Comparison of ENCODE assay signal across 14 cellular contexts in genomic region chr19:5294403-5295160, GRCh38. TPM values are rescaled to one million over a fixed set of nuclear protein-coding genes. Genes with fewer than 3 reads are reported as not detected.
A peak's percentile ranks its signal among the peaks of the same experiment; 100 is the strongest.
DNase-seq lines count a peak whose midpoint lies in the region; ATAC-seq, FAIRE-seq and TF ChIP-seq lines count a peak whose summit lies in the region.
"Had no signal": no experiment of that assay in that cellular context is flagged by ENCODE, and none has a peak within 500 bp of the region (broad histone marks: within the 10 kb centered on the region; RNA-seq: fewer than 3 reads in every experiment).

No MANE protein-coding gene starts in this region.

- CTCF ChIA-PET in GM12878 (lab: Yijun Ruan, JAX): no interaction called here

- no peak overlapping the region for H3K18ac ChIP-seq in mesendoderm (ENCODE audit: low read length)

- H3K79me1 ChIP-seq in mesendoderm (ENCODE audit: low read length): peaks cover 18% of the 10 kb centered on the region

- H2BK15ac ChIP-seq in mesendoderm (replicated peaks; ENCODE audit: low read depth): no peak overlapping the region

- SMC1A ChIA-PET in GM12878 (lab: Charles Lee; ENCODE audit: uncharacterized antibody, unreplicated experiment): interaction anchor here (1.6 kb wide), 1 partner anchor 27 kb away, joined by 4 read pairs; no protein-coding TSS in a partner anchor

- no peak overlapping the region for H3K4ac ChIP-seq in mesendoderm (ENCODE audit: low read depth, low read length)

- H3K27ac ChIP-seq in GM12878 (ENCODE audit: control insufficient read depth, insufficient read depth) (no peak overlapping the region), mesendoderm (ENCODE audit: low read depth, low read length) (no peak overlapping the region), thoracic aorta (no peak overlapping the region)
- H3K27ac ChIP-seq: neutrophil had no signal

- peak overlapping the region; percentile 42 for H3K56ac ChIP-seq in mesendoderm (ENCODE audit: low read length)

- TF ChIP-seq CTCF in GM12878 (IDR thresholded peaks at IDR 0.05 in 2 of 3, conservative IDR thresholded peaks at IDR 0.05 in 1 of 3; ENCODE audit: control insufficient read depth in 2 of 3, extremely low read depth in 1 of 3, insufficient read depth in 1 of 3, low read depth in 3 of 3, low read length in 3 of 3): no peak
- TF ChIP-seq CTCF in thoracic aorta (IDR thresholded peaks at IDR 0.05): no peak

- WGBS in GM12878 (ENCODE audit: insufficient coverage, insufficient replicate concordance, low lambda C conversion rate, missing lambda C conversion rate): 28% methylated on average over 22 of the region's 22 CpGs
- no CpG with 5 or more reads among the region's 22 CpGs for WGBS in mesendoderm (ENCODE audit: extremely low coverage, insufficient coverage, low lambda C conversion rate)

- no peak for TF ChIP-seq POLR2A in GM12878 (IDR thresholded peaks at IDR 0.05; ENCODE audit: low read depth, low read length)

- in situ Hi-C loops in GM12878 (cut with MboI): no loop called here

- no peak for FAIRE-seq in GM12878 (lab: Jason Lieb, UNC)

- H2AK5ac ChIP-seq in mesendoderm (ENCODE audit: low read length): no peak overlapping the region

- H3K27me3 ChIP-seq in GM12878 (replicated peaks in 1 of 2; ENCODE audit: control insufficient read depth in 2 of 2, insufficient read depth in 2 of 2, low read length in 1 of 2) (peaks cover 0 to 4% of the 10 kb centered on the region in 2 experiments; a peak in 2 of 4 replicates), mesendoderm (ENCODE audit: insufficient read depth, low read length, poor library complexity) (no peaks in the 10 kb centered on the region), thoracic aorta (replicated peaks; ENCODE audit: insufficient read depth) (no peaks in the 10 kb centered on the region)
- H3K27me3 ChIP-seq: uterus had no signal

- RAD21 ChIA-PET in GM12878 (lab: Charles Lee; ENCODE audit: unreplicated experiment): no interaction called here

- no peak overlapping the region for H3K9ac ChIP-seq in GM12878 (ENCODE audit: control insufficient read depth, insufficient read depth, low read length)
- no peak overlapping the region for H3K9ac ChIP-seq in mesendoderm (ENCODE audit: low read length)

- no peak overlapping the region for H3K23ac ChIP-seq in mesendoderm (ENCODE audit: low read length)

- H4K20me1 ChIP-seq in GM12878 (ENCODE audit: control insufficient read depth, insufficient read depth): peaks cover 2% of the 10 kb centered on the region; the same call in 1 of the 2 replicates

- H3K36me3 Mint-ChIP-seq in activated naive CD8-positive, alpha-beta T cell treated with anti-CD3 and anti-CD28 coated beads, Interleukin-2, amount 10 ng/mL, durations not matched to agents 7 days and 5 days: no peaks in the 10 kb centered on the region
- H3K36me3 Mint-ChIP-seq in activated naive CD8-positive, alpha-beta T cell treated with anti-CD3 and anti-CD28 coated beads for 36 hours: no peaks in the 10 kb centered on the region

- H3K9me3 ChIP-seq in GM12878 (replicated peaks; ENCODE audit: control insufficient read depth, insufficient read depth, low read length) (no peaks in the 10 kb centered on the region; the same call in 2 of the 3 replicates), thoracic aorta (no peaks in the 10 kb centered on the region)
- H3K9me3 ChIP-seq: neutrophil, uterus had no signal

- ATAC-seq in activated naive CD8-positive, alpha-beta T cell treated with anti-CD3 and anti-CD28 coated beads, Interleukin-2, amount 10 ng/mL, durations not matched to agents 7 days and 5 days (ENCODE audit: low read depth): no peak
- ATAC-seq in GM12878: no peak
- no peak for ATAC-seq in thoracic aorta (ENCODE audit: insufficient number of reproducible peaks, low FRiP score, low read depth)

- peaks cover 25% of the 10 kb centered on the region for H3K27me3 Mint-ChIP-seq in activated naive CD8-positive, alpha-beta T cell treated with anti-CD3 and anti-CD28 coated beads, Interleukin-2, amount 10 ng/mL, durations not matched to agents 7 days and 5 days
- H3K27me3 Mint-ChIP-seq in activated naive CD8-positive, alpha-beta T cell treated with anti-CD3 and anti-CD28 coated beads for 36 hours: peaks cover 19% of the 10 kb centered on the region

- no peak overlapping the region for H2AFZ ChIP-seq in GM12878 (ENCODE audit: control insufficient read depth, low read depth, low read length)

- H3K4me2 ChIP-seq in GM12878 (ENCODE audit: control insufficient read depth, insufficient read depth): no peak overlapping the region
- H3K4me2 ChIP-seq in mesendoderm (ENCODE audit: low read length): peak overlapping the region; percentile 73

- TF ChIP-seq RAD21 in GM12878 (IDR thresholded peaks at IDR 0.05; ENCODE audit: insufficient read depth, low read depth, low read length): no peak

- H3K4me3 ChIP-seq in GM12878 (no peak overlapping the region), mesendoderm (ENCODE audit: low read length) (no peak overlapping the region), thoracic aorta (peak overlapping the region; percentile 77)

- intact Hi-C loops in GM12878 (cut with micrococcal nuclease; ENCODE audit: unreplicated experiment): no loop called here

- BruUV-seq in GM12878 (replicated peaks; lab: Mats Ljungman, UMichigan): no TSS peak

- H4K5ac ChIP-seq in mesendoderm (ENCODE audit: low read length): no peak overlapping the region

- H3K4me1 ChIP-seq in GM12878 (ENCODE audit: control insufficient read depth, insufficient read depth, low read length): peaks cover 4% of the 10 kb centered on the region; the same call in 1 of the 2 replicates
- peaks cover 5% of the 10 kb centered on the region for H3K4me1 ChIP-seq in mesendoderm (ENCODE audit: control insufficient read depth, low read depth, low read length)
- peaks cover 11 to 37% of the 10 kb centered on the region in 2 donors for H3K4me1 ChIP-seq in thoracic aorta (ENCODE audit: control insufficient read depth in 1 of 2, low read depth in 2 of 2)

- H2BK120ac ChIP-seq in mesendoderm (ENCODE audit: low read depth, low read length): no peak overlapping the region

- no peak overlapping the region for H3K27ac Mint-ChIP-seq in activated naive CD8-positive, alpha-beta T cell treated with anti-CD3 and anti-CD28 coated beads, Interleukin-2, amount 10 ng/mL, durations not matched to agents 7 days and 5 days
- no peak overlapping the region for H3K27ac Mint-ChIP-seq in activated naive CD8-positive, alpha-beta T cell treated with anti-CD3 and anti-CD28 coated beads for 36 hours

- no peak overlapping the region for H2BK5ac ChIP-seq in mesendoderm (ENCODE audit: low read length)

- H3K79me2 ChIP-seq in GM12878 (ENCODE audit: control insufficient read depth, insufficient read depth, low read length) (no peaks in the 10 kb centered on the region), mesendoderm (ENCODE audit: control insufficient read depth, insufficient read depth, low read length) (peaks cover 13% of the 10 kb centered on the region)

- TF ChIP-seq EP300 in GM12878 (IDR thresholded peaks at IDR 0.05; ENCODE audit: borderline replicate concordance in 1 of 2, control insufficient read depth in 1 of 2, low read depth in 2 of 2, low read length in 2 of 2): no peak

- H3K4me1 Mint-ChIP-seq in activated naive CD8-positive, alpha-beta T cell treated with anti-CD3 and anti-CD28 coated beads, Interleukin-2, amount 10 ng/mL, durations not matched to agents 7 days and 5 days: no peaks in the 10 kb centered on the region
- peaks cover 7% of the 10 kb centered on the region for H3K4me1 Mint-ChIP-seq in activated naive CD8-positive, alpha-beta T cell treated with anti-CD3 and anti-CD28 coated beads for 36 hours

- POLR2A ChIA-PET in activated naive CD8-positive, alpha-beta T cell treated with anti-CD3 and anti-CD28 coated beads, Interleukin-2, amount 10 ng/mL, durations not matched to agents 7 days and 5 days (lab: Charles Lee): no interaction called here
- POLR2A ChIA-PET in GM12878 (lab: Charles Lee): no interaction called here

- H3K36me3 ChIP-seq in GM12878 (ENCODE audit: control insufficient read depth in 2 of 2, insufficient read depth in 2 of 2, low read length in 1 of 2): no peaks in the 10 kb centered on the region
- H3K36me3 ChIP-seq in mesendoderm (ENCODE audit: control insufficient read depth, insufficient read depth, low read length): no peaks in the 10 kb centered on the region
- no peaks in the 10 kb centered on the region for H3K36me3 ChIP-seq in thoracic aorta
- H3K36me3 ChIP-seq: neutrophil, uterus had no signal

- H3K9me3 Mint-ChIP-seq in activated naive CD8-positive, alpha-beta T cell treated with anti-CD3 and anti-CD28 coated beads, Interleukin-2, amount 10 ng/mL, durations not matched to agents 7 days and 5 days: peaks cover 2% of the 10 kb centered on the region
- H3K9me3 Mint-ChIP-seq in activated naive CD8-positive, alpha-beta T cell treated with anti-CD3 and anti-CD28 coated beads for 36 hours: no peaks in the 10 kb centered on the region

- DNase-seq in activated naive CD8-positive, alpha-beta T cell treated with anti-CD3 and anti-CD28 coated beads, Interleukin-2, amount 10 ng/mL, durations not matched to agents 7 days and 5 days: no peak
- DNase-seq in activated naive CD8-positive, alpha-beta T cell treated with anti-CD3 and anti-CD28 coated beads for 36 hours: no peak
- DNase-seq in GM12878 (ENCODE audit: low read depth, low spot score) (no peak), mesendoderm (no peak), thoracic aorta (ENCODE audit: low spot score) (no peak), CD1c-positive myeloid dendritic cell (ENCODE audit: extremely low spot score) (no peak), NCI-H1694 (lab: John Stamatoyannopoulos, UW) (no peak)
- no peak for DNase-seq in stimulated activated naive CD4-positive, alpha-beta T cell (lab: John Stamatoyannopoulos, UW)
- DNase-seq: KBM-7; NCI-H187; Right ventricle myocardium superior; stimulated activated CD8-positive, alpha-beta memory T cell treated with anti-CD3 and anti-CD28 coated beads, Interleukin-4, amount 100 ng/mL, for 48 hours had no signal

- H3K4me3 Mint-ChIP-seq in activated naive CD8-positive, alpha-beta T cell treated with anti-CD3 and anti-CD28 coated beads, Interleukin-2, amount 10 ng/mL, durations not matched to agents 7 days and 5 days: peak overlapping the region; percentile 22
- no peak overlapping the region for H3K4me3 Mint-ChIP-seq in activated naive CD8-positive, alpha-beta T cell treated with anti-CD3 and anti-CD28 coated beads for 36 hours

- H4K8ac ChIP-seq in mesendoderm (ENCODE audit: low read depth, low read length): no peak overlapping the region

RNA-seq across cellular contexts. Expression of gene PTPRS, which starts 46.0 kb away (rescaled TPM):
- under 1 TPM; 0.14 to 0.19 TPM for total RNA-seq in activated naive CD8-positive, alpha-beta T cell treated with anti-CD3 and anti-CD28 coated beads, Interleukin-2, amount 10 ng/mL, durations not matched to agents 7 days and 5 days
- 1 to 10 TPM; 3.5 to 4.1 TPM for total RNA-seq in activated naive CD8-positive, alpha-beta T cell treated with anti-CD3 and anti-CD28 coated beads for 36 hours
- 98.4 and 119 TPM in 2 replicates for total RNA-seq in GM12878 (2013; cell fraction: nucleolus; rRNA removed)
- total RNA-seq in GM12878 (2014; rRNA removed): 1.1 and 1.2 TPM in 2 replicates
- 0.64 and 0.85 TPM in 2 replicates for total RNA-seq in GM12878 (2014; rRNA removed; fragmentation: Illumina TruSeq; extraction: Trizol)
- 3.4 and 3.5 TPM in 2 replicates for total RNA-seq in GM12878 (2021)
- 2.1 TPM for polyA plus RNA-seq in GM12878 (2011; ENCODE audit: low read depth)
- polyA plus RNA-seq in GM12878 (2011; rRNA removed): 16.0 and 32.1 TPM in 2 replicates
- polyA plus RNA-seq in GM12878 (2011; cell fraction: cytosol; rRNA removed): 35.9 and 45.1 TPM in 2 replicates
- polyA plus RNA-seq in GM12878 (2011; cell fraction: nucleus; rRNA removed): 194 and 236 TPM in 2 replicates
- polyA plus RNA-seq in GM12878 (2012): 3.4 and 4.4 TPM in 2 replicates
- 0.14 and 0.57 TPM in 2 replicates for polyA plus RNA-seq in GM12878 (2014; fragmentation: Illumina TruSeq; extraction: Trizol)
- under 1 TPM; 0.09 to 0.23 TPM for polyA plus RNA-seq in GM12878 (2014; fragmentation: Nextera tagmentation; extraction: Ambion mirVana)
- 1.2 and 1.6 TPM in 2 replicates for polyA plus RNA-seq in GM12878 (2014; rRNA removed)
- under 1 TPM; 0.13 to 0.57 TPM for polyA plus RNA-seq in GM12878 (2016; fragmentation: Nextera tagmentation; extraction: Ambion mirVana)
- 71.4 and 114 TPM in 2 replicates for polyA minus RNA-seq in GM12878 (2011; rRNA and poly(A)+ RNA removed)
- 59.1 and 59.7 TPM in 2 replicates for polyA minus RNA-seq in GM12878 (2011; cell fraction: cytosol; rRNA and poly(A)+ RNA removed)
- 41.0 and 72.5 TPM in 2 replicates for polyA minus RNA-seq in GM12878 (2011; cell fraction: nucleus; rRNA and poly(A)+ RNA removed)
- 35.5 TPM for polyA plus RNA-seq in mesendoderm (2013, experiment 1 of 2)
- 34.8 TPM for polyA plus RNA-seq in mesendoderm (2013, experiment 2 of 2)
- 100 to 1,000 TPM; 272 to 356 TPM for total RNA-seq in thoracic aorta
